ENCODE assay signal across 37 cellular contexts in genomic region chr6:93820465-93821082, GRCh38.
"Had no signal": no experiment of that assay in that cellular context is flagged by ENCODE, and none has a peak within 500 bp of the region (broad histone marks: within the 10 kb centered on the region; RNA-seq: fewer than 3 reads in every experiment).

No MANE protein-coding gene starts in this region.

- ATAC-seq: activated CD4-positive, alpha-beta T cell treated with anti-CD3 and anti-CD28 coated beads for 36 hours; activated CD4-positive, CD25-positive, alpha-beta regulatory T cell treated with anti-CD3 and anti-CD28 coated beads, Interleukin-2, amount 50 U/mL, for 24 hours; activated CD8-positive, alpha-beta memory T cell treated with anti-CD3 and anti-CD28 coated beads, Interleukin-2, amount 10 ng/mL, durations not matched to agents 7 days and 5 days; activated CD8-positive, alpha-beta T cell treated with anti-CD3 and anti-CD28 coated beads, Interleukin-2, amount 10 ng/mL, durations not matched to agents 7 days and 5 days; activated naive CD8-positive, alpha-beta T cell treated with anti-CD3 and anti-CD28 coated beads, Interleukin-2, amount 50 U/mL, for 24 hours had no signal

- H3K27me3 Mint-ChIP-seq: activated CD4-positive, alpha-beta memory T cell treated with anti-CD3 and anti-CD28 coated beads, Interleukin-2, amount 10 ng/mL, durations not matched to agents 7 days and 5 days; activated CD4-positive, alpha-beta T cell treated with anti-CD3 and anti-CD28 coated beads for 36 hours; activated CD4-positive, alpha-beta T cell treated with anti-CD3 and anti-CD28 coated beads, Interleukin-2, amount 10 ng/mL, durations not matched to agents 7 days and 5 days; activated CD8-positive, alpha-beta memory T cell treated with anti-CD3 and anti-CD28 coated beads, Interleukin-2, amount 10 ng/mL, durations not matched to agents 7 days and 5 days; activated naive CD4-positive, alpha-beta T cell treated with anti-CD3 and anti-CD28 coated beads, Interleukin-2, amount 10 ng/mL, durations not matched to agents 7 days and 5 days; activated naive CD4-positive, alpha-beta T cell treated with anti-CD3 and anti-CD28 coated beads, Interleukin-2, amount 50 U/mL, for 24 hours; activated naive CD8-positive, alpha-beta T cell; activated naive CD8-positive, alpha-beta T cell treated with anti-CD3 and anti-CD28 coated beads, Interleukin-2, amount 10 ng/mL, durations not matched to agents 7 days and 5 days; activated naive CD8-positive, alpha-beta T cell treated with anti-CD3 and anti-CD28 coated beads, Interleukin-2, amount 50 U/mL, for 24 hours; activated T-cell treated with anti-CD3 and anti-CD28 coated beads, Interleukin-2, amount 50 U/mL, for 24 hours; central memory CD8-positive, alpha-beta T cell had no signal

- H3K27ac Mint-ChIP-seq: activated CD4-positive, alpha-beta memory T cell treated with anti-CD3 and anti-CD28 coated beads, Interleukin-2, amount 10 ng/mL, durations not matched to agents 7 days and 5 days; activated CD4-positive, alpha-beta T cell treated with anti-CD3 and anti-CD28 coated beads for 36 hours; activated CD4-positive, alpha-beta T cell treated with anti-CD3 and anti-CD28 coated beads, Interleukin-2, amount 10 ng/mL, durations not matched to agents 7 days and 5 days; activated CD8-positive, alpha-beta memory T cell treated with anti-CD3 and anti-CD28 coated beads, Interleukin-2, amount 10 ng/mL, durations not matched to agents 7 days and 5 days; activated CD8-positive, alpha-beta T cell treated with anti-CD3 and anti-CD28 coated beads, Interleukin-2, amount 10 ng/mL, durations not matched to agents 7 days and 5 days; activated naive CD4-positive, alpha-beta T cell treated with anti-CD3 and anti-CD28 coated beads, Interleukin-2, amount 10 ng/mL, durations not matched to agents 7 days and 5 days; activated naive CD4-positive, alpha-beta T cell treated with anti-CD3 and anti-CD28 coated beads, Interleukin-2, amount 50 U/mL, for 24 hours; activated naive CD8-positive, alpha-beta T cell; activated naive CD8-positive, alpha-beta T cell treated with anti-CD3 and anti-CD28 coated beads, Interleukin-2, amount 10 ng/mL, durations not matched to agents 7 days and 5 days; activated naive CD8-positive, alpha-beta T cell treated with anti-CD3 and anti-CD28 coated beads, Interleukin-2, amount 50 U/mL, for 24 hours; activated T-cell treated with anti-CD3 and anti-CD28 coated beads, Interleukin-2, amount 50 U/mL, for 24 hours; activated T-helper 2 cell treated with anti-CD3 and anti-CD28 coated beads, Interferon-gamma antibody, Interleukin-2, Interleukin-4, amounts not matched to agents 10 μg/mL and 5 μg/mL and 100 μg/mL, durations not matched to agents 14 hours and 24 hours and 36 hours; brain; T-helper 1 cell treated with Interleukin-12 subunit alpha and Interleukin-12 subunit beta and Interleukin-4 antibody, amounts not matched to agents 30 μg/mL and 1 μg/mL, for 36 hours; T-helper 2 cell treated with Interferon-gamma antibody and Interleukin-4, amounts not matched to agents 5 μg/mL and 100 μg/mL, for 36 hours had no signal

- H3K9me3 Mint-ChIP-seq: activated CD4-positive, alpha-beta memory T cell treated with anti-CD3 and anti-CD28 coated beads, Interleukin-2, amount 10 ng/mL, durations not matched to agents 7 days and 5 days; activated CD4-positive, alpha-beta T cell treated with anti-CD3 and anti-CD28 coated beads, Interleukin-2, amount 10 ng/mL, durations not matched to agents 7 days and 5 days; activated naive CD4-positive, alpha-beta T cell treated with anti-CD3 and anti-CD28 coated beads, Interleukin-2, amount 10 ng/mL, durations not matched to agents 7 days and 5 days; activated naive CD4-positive, alpha-beta T cell treated with anti-CD3 and anti-CD28 coated beads, Interleukin-2, amount 50 U/mL, for 24 hours; activated naive CD8-positive, alpha-beta T cell treated with anti-CD3 and anti-CD28 coated beads, Interleukin-2, amount 50 U/mL, for 24 hours; activated T-helper 2 cell treated with anti-CD3 and anti-CD28 coated beads, Interferon-gamma antibody, Interleukin-2, Interleukin-4, amounts not matched to agents 10 μg/mL and 5 μg/mL and 100 μg/mL, durations not matched to agents 14 hours and 24 hours and 36 hours; T-helper 1 cell treated with Interleukin-12 subunit alpha and Interleukin-12 subunit beta and Interleukin-4 antibody, amounts not matched to agents 30 μg/mL and 1 μg/mL, for 36 hours had no signal

- H3K36me3 ChIP-seq: ascending aorta, cardiac muscle cell had no signal

- H3K4me1 ChIP-seq: ascending aorta had no signal

- H3K9me3 ChIP-seq: ascending aorta had no signal

- H3K4me3 Mint-ChIP-seq: activated CD4-positive, alpha-beta memory T cell treated with anti-CD3 and anti-CD28 coated beads, Interleukin-2, amount 10 ng/mL, durations not matched to agents 7 days and 5 days; activated CD4-positive, alpha-beta T cell treated with anti-CD3 and anti-CD28 coated beads for 36 hours; activated CD4-positive, alpha-beta T cell treated with anti-CD3 and anti-CD28 coated beads, Interleukin-2, amount 10 ng/mL, durations not matched to agents 7 days and 5 days; activated CD8-positive, alpha-beta memory T cell treated with anti-CD3 and anti-CD28 coated beads, Interleukin-2, amount 10 ng/mL, durations not matched to agents 7 days and 5 days; activated CD8-positive, alpha-beta T cell treated with anti-CD3 and anti-CD28 coated beads, Interleukin-2, amount 10 ng/mL, durations not matched to agents 7 days and 5 days; activated naive CD4-positive, alpha-beta T cell treated with anti-CD3 and anti-CD28 coated beads, Interleukin-2, amount 10 ng/mL, durations not matched to agents 7 days and 5 days; activated naive CD4-positive, alpha-beta T cell treated with anti-CD3 and anti-CD28 coated beads, Interleukin-2, amount 50 U/mL, for 24 hours; activated naive CD8-positive, alpha-beta T cell; activated naive CD8-positive, alpha-beta T cell treated with anti-CD3 and anti-CD28 coated beads, Interleukin-2, amount 10 ng/mL, durations not matched to agents 7 days and 5 days; activated naive CD8-positive, alpha-beta T cell treated with anti-CD3 and anti-CD28 coated beads, Interleukin-2, amount 50 U/mL, for 24 hours; activated T-cell treated with anti-CD3 and anti-CD28 coated beads, Interleukin-2, amount 50 U/mL, for 24 hours; brain; central memory CD8-positive, alpha-beta T cell; T-helper 1 cell treated with Interleukin-12 subunit alpha and Interleukin-12 subunit beta and Interleukin-4 antibody, amounts not matched to agents 30 μg/mL and 1 μg/mL, for 36 hours; T-helper 2 cell treated with Interferon-gamma antibody and Interleukin-4, amounts not matched to agents 5 μg/mL and 100 μg/mL, for 36 hours had no signal

- H3K4me3 ChIP-seq: ascending aorta, cardiac muscle cell had no signal

- DNase-seq: activated CD4-positive, alpha-beta memory T cell treated with anti-CD3 and anti-CD28 coated beads, Interleukin-2, amount 10 ng/mL, durations not matched to agents 7 days and 5 days; activated CD4-positive, alpha-beta T cell treated with anti-CD3 and anti-CD28 coated beads for 1 hour; activated CD4-positive, alpha-beta T cell treated with anti-CD3 and anti-CD28 coated beads for 36 hours; activated CD4-positive, alpha-beta T cell treated with anti-CD3 and anti-CD28 coated beads for 48 hours; activated CD4-positive, alpha-beta T cell treated with anti-CD3 and anti-CD28 coated beads, Interleukin-2, amount 10 ng/mL, durations not matched to agents 7 days and 5 days; activated CD4-positive, alpha-beta T cell treated with anti-CD3 and anti-CD28 coated beads, Interleukin-2, amount 50 U/mL, for 48 hours; activated CD4-positive, CD25-positive, alpha-beta regulatory T cell; activated CD8-positive, alpha-beta memory T cell treated with anti-CD3 and anti-CD28 coated beads for 24 hours; activated CD8-positive, alpha-beta memory T cell treated with anti-CD3 and anti-CD28 coated beads, Interleukin-2, amount 10 ng/mL, durations not matched to agents 7 days and 5 days; activated CD8-positive, alpha-beta memory T cell treated with anti-CD3 and anti-CD28 coated beads, Interleukin-2, amount 50 U/mL, for 48 hours; activated CD8-positive, alpha-beta T cell treated with anti-CD3 and anti-CD28 coated beads, Interleukin-2, amount 10 ng/mL, durations not matched to agents 7 days and 5 days; activated effector memory CD4-positive, alpha-beta T cell treated with Interleukin-2 at 50 U/mL for 16 hours; activated gamma-delta T cell; activated naive CD4-positive, alpha-beta T cell treated with anti-CD3 and anti-CD28 coated beads, Interleukin-2, amount 10 ng/mL, durations not matched to agents 7 days and 5 days; activated naive CD4-positive, alpha-beta T cell treated with Interleukin-2 at 50 U/mL for 16 hours; activated naive CD8-positive, alpha-beta T cell treated with anti-CD3 and anti-CD28 coated beads, Interleukin-2, amount 10 ng/mL, durations not matched to agents 7 days and 5 days; activated naive CD8-positive, alpha-beta T cell treated with anti-CD3 and anti-CD28 coated beads, Interleukin-2, amount 50 U/mL, for 24 hours; activated T-cell treated with anti-CD3 and anti-CD28 coated beads, Interleukin-2, amount 50 U/mL, for 24 hours; activated T-cell treated with anti-CD3 and anti-CD28 coated beads, Interleukin-2, amount 50 U/mL, for 48 hours; amygdala; anterior cingulate cortex; caudate nucleus; cerebellar nuclear complex; T-helper 2 cell; T-helper 9 cell had no signal

- H3K36me3 Mint-ChIP-seq: activated CD8-positive, alpha-beta memory T cell treated with anti-CD3 and anti-CD28 coated beads, Interleukin-2, amount 10 ng/mL, durations not matched to agents 7 days and 5 days; activated naive CD4-positive, alpha-beta T cell treated with anti-CD3 and anti-CD28 coated beads, Interleukin-2, amount 10 ng/mL, durations not matched to agents 7 days and 5 days; activated naive CD4-positive, alpha-beta T cell treated with anti-CD3 and anti-CD28 coated beads, Interleukin-2, amount 50 U/mL, for 24 hours; activated naive CD8-positive, alpha-beta T cell; activated naive CD8-positive, alpha-beta T cell treated with anti-CD3 and anti-CD28 coated beads, Interleukin-2, amount 10 ng/mL, durations not matched to agents 7 days and 5 days; brain had no signal

- H3K4me1 Mint-ChIP-seq: activated CD4-positive, alpha-beta memory T cell treated with anti-CD3 and anti-CD28 coated beads, Interleukin-2, amount 10 ng/mL, durations not matched to agents 7 days and 5 days; activated CD4-positive, alpha-beta T cell treated with anti-CD3 and anti-CD28 coated beads for 36 hours; activated CD4-positive, alpha-beta T cell treated with anti-CD3 and anti-CD28 coated beads, Interleukin-2, amount 10 ng/mL, durations not matched to agents 7 days and 5 days; activated CD8-positive, alpha-beta memory T cell treated with anti-CD3 and anti-CD28 coated beads, Interleukin-2, amount 10 ng/mL, durations not matched to agents 7 days and 5 days; activated naive CD4-positive, alpha-beta T cell treated with anti-CD3 and anti-CD28 coated beads, Interleukin-2, amount 10 ng/mL, durations not matched to agents 7 days and 5 days; activated naive CD4-positive, alpha-beta T cell treated with anti-CD3 and anti-CD28 coated beads, Interleukin-2, amount 50 U/mL, for 24 hours; activated naive CD8-positive, alpha-beta T cell treated with anti-CD3 and anti-CD28 coated beads, Interleukin-2, amount 10 ng/mL, durations not matched to agents 7 days and 5 days; activated naive CD8-positive, alpha-beta T cell treated with anti-CD3 and anti-CD28 coated beads, Interleukin-2, amount 50 U/mL, for 24 hours; central memory CD8-positive, alpha-beta T cell had no signal

- FAIRE-seq: bronchial epithelial cell had no signal

- H3K27me3 ChIP-seq: ascending aorta, cardiac muscle cell had no signal

- H3K27ac ChIP-seq: ascending aorta, cardiac muscle cell, VCaP had no signal
